In the genomic region with DNA sequence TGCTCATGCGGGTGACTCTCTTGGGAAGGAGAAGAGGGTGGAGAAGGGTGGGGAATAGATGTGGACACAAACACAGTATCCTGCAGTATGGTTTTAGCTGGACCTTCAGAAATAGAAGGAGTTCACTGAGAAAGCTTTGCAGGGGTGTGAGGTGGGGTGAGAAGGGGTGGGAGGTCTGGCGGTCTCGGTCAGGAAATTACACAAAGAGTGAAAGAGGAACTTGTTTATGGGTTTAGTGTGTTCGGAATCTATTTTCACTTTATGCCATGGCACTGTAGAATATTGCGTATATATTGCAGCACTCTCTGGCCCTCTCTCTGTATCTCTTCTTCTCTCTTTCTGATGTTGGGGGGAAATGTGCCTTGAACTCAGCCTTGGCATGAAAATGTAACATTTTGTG, we compare ENCODE assay signal across 10 cellular contexts.
DNase-seq lines count a peak whose midpoint lies in the region; ATAC-seq lines count a peak whose summit lies in the region.
"Had no signal": no experiment of that assay in that cellular context is flagged by ENCODE, and none has a peak within 500 bp of the region (broad histone marks: within the 10 kb centered on the region; RNA-seq: fewer than 3 reads in every experiment).

No MANE protein-coding gene starts in this region.

- POLR2A ChIA-PET in T-cell (lab: Charles Lee), result no interaction called here

- no peak overlapping the region for H3K4me3 Mint-ChIP-seq in T-cell

- intact Hi-C loops in left ventricle myocardium superior (cut with micrococcal nuclease), result no loop called here

- H3K27me3 Mint-ChIP-seq in T-cell, result peaks cover 0 to 13% of the 10 kb centered on the region in 2 donors

- CTCF ChIA-PET in T-cell (lab: Charles Lee), result no interaction called here

- peaks cover 0 to 7% (median 6%) of the 10 kb centered on the region in 3 donors for H3K9me3 Mint-ChIP-seq in T-cell
- H3K9me3 Mint-ChIP-seq: activated T-helper 2 cell treated with anti-CD3 and anti-CD28 coated beads, Interferon-gamma antibody, Interleukin-2, Interleukin-4, amounts not matched to agents 10 μg/mL and 5 μg/mL and 100 μg/mL, durations not matched to agents 14 hours and 24 hours and 36 hours had no signal

- no peaks in the 10 kb centered on the region for H3K36me3 Mint-ChIP-seq in T-cell

- H3K4me1 Mint-ChIP-seq in T-cell, result no peaks in the 10 kb centered on the region

- H3K27ac Mint-ChIP-seq in T-cell, result no peak overlapping the region
- H3K27ac Mint-ChIP-seq: activated T-helper 2 cell treated with anti-CD3 and anti-CD28 coated beads, Interferon-gamma antibody, Interleukin-2, Interleukin-4, amounts not matched to agents 10 μg/mL and 5 μg/mL and 100 μg/mL, durations not matched to agents 14 hours and 24 hours and 36 hours had no signal

- DNase-seq in left ventricle myocardium superior (no peak), NCI-H69 (lab: John Stamatoyannopoulos, UW) (no peak), left lobe of liver (ENCODE audit: low spot score) (no peak), GM03348 (ENCODE audit: low spot score) (no peak), T-cell (no peak)
- DNase-seq: upper lobe of left lung had no signal

- ATAC-seq in GM18517 (IDR thresholded peaks at IDR 0.05; ENCODE audit: unreplicated experiment) (peak; percentile 96), GM21576 (IDR thresholded peaks at IDR 0.05; ENCODE audit: unreplicated experiment) (peak; percentile 96), HG03432 (IDR thresholded peaks at IDR 0.05; ENCODE audit: unreplicated experiment) (peak; percentile 95), left ventricle myocardium superior (peak; percentile 26), left lobe of liver (no peak), T-cell (replicated peaks in 1 of 4) (no peak)

Comparison
In these comparisons a context has a peak if more than half of its experiments do, and no peak if none do; other contexts are left out.
1. ATAC-seq: peak in GM18517 (single experiment), GM21576 (single experiment), HG03432 (single experiment) and left ventricle myocardium superior (single experiment); none in left lobe of liver (single experiment) and T-cell (0 of 4).